ENCODE assay signal across 15 cellular contexts in the genomic region with DNA sequence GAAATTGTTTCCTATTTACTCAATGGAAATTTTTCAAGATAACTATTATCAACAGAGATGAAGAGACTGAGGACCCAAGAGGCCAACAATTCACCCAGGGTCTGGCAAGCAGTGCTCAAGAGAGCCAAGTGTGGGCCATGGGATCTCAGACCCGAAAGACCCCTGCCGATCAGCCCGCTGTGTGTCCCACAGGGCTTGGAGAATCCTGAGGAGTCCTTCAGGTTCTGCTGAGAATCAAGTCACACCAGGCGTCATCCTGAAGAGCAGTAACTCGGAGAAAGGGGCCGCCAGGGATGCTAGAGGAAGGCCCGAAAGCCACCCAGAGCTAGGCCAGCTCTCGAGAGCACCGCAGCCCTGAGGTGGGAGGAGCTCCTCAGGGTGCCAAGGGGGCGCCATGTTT. TPM values are rescaled to one million over a fixed set of nuclear protein-coding genes. Genes with fewer than 3 reads are reported as not detected.
A peak's percentile ranks its signal among the peaks of the same experiment; 100 is the strongest.
DNase-seq lines count a peak whose midpoint lies in the region; ATAC-seq and TF ChIP-seq lines count a peak whose summit lies in the region.
"Had no signal": no experiment of that assay in that cellular context is flagged by ENCODE, and none has a peak within 500 bp of the region (broad histone marks: within the 10 kb centered on the region; RNA-seq: fewer than 3 reads in every experiment).

No MANE protein-coding gene starts in this region.

- no peaks in the 10 kb centered on the region for H3K36me3 ChIP-seq in H7 (replicated peaks; ENCODE audit: control insufficient read depth, insufficient read depth, low read length)
- H3K36me3 ChIP-seq: BE2C, HAP-1 had no signal

- DNase-seq in D341Med (ENCODE audit: low spot score) (peak; percentile 3), H7 (peak; percentile 26), ecto neural progenitor cell (ENCODE audit: low spot score) (peak; percentile 37), sciatic nerve (ENCODE audit: low spot score) (peak; percentile 42), erythroblast (lab: John Stamatoyannopoulos, UW) (no peak), cerebellum (ENCODE audit: low spot score) (no peak)
- DNase-seq: BE2C; CD4-positive, alpha-beta memory T cell; DMS153; DMS79 treated with DMSO at 0.1 percent for 48 hours; EL had no signal

- no peak for TF ChIP-seq POLR2A in erythroblast (IDR thresholded peaks at IDR 0.05; ENCODE audit: low read length)

- peaks cover 2% of the 10 kb centered on the region; the same call in 1 of the 2 replicates for H3K27me3 ChIP-seq in H7 (ENCODE audit: control insufficient read depth, insufficient read depth, low read length)

- intact Hi-C loops in sciatic nerve (cut with DNase I): no loop called here

- H3K4me3 ChIP-seq in H7 (ENCODE audit: insufficient read depth, low read depth, low read length): no peak overlapping the region
- H3K4me3 ChIP-seq: A549, GM23338, HAP-1 had no signal

- ATAC-seq in sciatic nerve: no peak
- no peak for ATAC-seq in HG02938 (IDR thresholded peaks at IDR 0.05; ENCODE audit: unreplicated experiment)
- ATAC-seq: A549, GM23338 had no signal

RNA-seq across cellular contexts. Expression of gene FGFRL1, which starts 48.7 kb away (rescaled TPM):
- 23.3 and 39.1 TPM in 2 replicates for total RNA-seq in H7 (2014; rRNA removed; shearing (Covaris generic))
- 16.6 TPM for total RNA-seq in sciatic nerve
- total RNA-seq in cerebellum: 5.3 TPM

RNA-seq across cellular contexts. Expression of gene RNF212, which starts 53.2 kb away (rescaled TPM):
- 28.0 and 59.8 TPM in 2 replicates for total RNA-seq in H7 (2014; rRNA removed; shearing (Covaris generic))
- total RNA-seq in sciatic nerve (17.9 TPM), cerebellum (6.6 TPM)

Comparison
In these comparisons a context has a peak if more than half of its experiments do, and no peak if none do; other contexts are left out.
1. DNase-seq: peak in D341Med (single experiment), H7 (single experiment), ecto neural progenitor cell (single experiment) and sciatic nerve (single experiment); none in erythroblast (0 of 2) and cerebellum (single experiment).